24 cellular contexts compared by ENCODE assay signal in genomic region chr7:37128644-37129043, GRCh38.
DNase-seq lines count a peak whose midpoint lies in the region; ATAC-seq, FAIRE-seq and TF ChIP-seq lines count a peak whose summit lies in the region.
"Had no signal": no experiment of that assay in that cellular context is flagged by ENCODE, and none has a peak within 500 bp of the region (broad histone marks: within the 10 kb centered on the region; RNA-seq: fewer than 3 reads in every experiment).

No MANE protein-coding gene starts in this region.

- no peak overlapping the region for H3K27ac ChIP-seq in SK-N-SH (ENCODE audit: low read depth in 2 of 2, low read length in 1 of 2)
- H3K27ac ChIP-seq in endothelial cell of umbilical vein (ENCODE audit: insufficient read depth, low read depth, low read length), result no peak overlapping the region
- H3K27ac ChIP-seq in foreskin keratinocyte, result no peak overlapping the region
- H3K27ac ChIP-seq: BLaER1, left lung, neural progenitor cell, RWPE1, uterus had no signal

- ATAC-seq in SK-N-SH treated with all-trans-retinoic acid at 6 μM for 48 hours (no peak), GM18867 (IDR thresholded peaks at IDR 0.05; ENCODE audit: unreplicated experiment) (no peak), GM21528 (IDR thresholded peaks at IDR 0.05; ENCODE audit: low FRiP score, unreplicated experiment) (no peak), foreskin keratinocyte (no peak)
- ATAC-seq: activated CD4-positive, CD25-positive, alpha-beta regulatory T cell treated with anti-CD3 and anti-CD28 coated beads, Interleukin-2, amount 50 U/mL, for 24 hours; activated CD8-positive, alpha-beta T cell treated with anti-CD3 and anti-CD28 coated beads for 36 hours; esophagus mucosa; left lung had no signal

- no peak for TF ChIP-seq EP300 in SK-N-SH (IDR thresholded peaks at IDR 0.05; ENCODE audit: borderline replicate concordance in 1 of 2, low read depth in 1 of 2, low read length in 1 of 2)

- no peak overlapping the region for H3K4me3 ChIP-seq in SK-N-SH (ENCODE audit: low read depth in 2 of 2, low read length in 1 of 2)
- H3K4me3 ChIP-seq in endothelial cell of umbilical vein (replicated peaks in 1 of 3; ENCODE audit: insufficient read depth in 1 of 3, low read depth in 1 of 3, low read length in 3 of 3), result no peak overlapping the region
- H3K4me3 ChIP-seq: BLaER1, left lung, neural progenitor cell, uterus had no signal

- no peak for TF ChIP-seq CTCF in SK-N-SH (IDR thresholded peaks at IDR 0.05)
- no peak for TF ChIP-seq CTCF in endothelial cell of umbilical vein (IDR thresholded peaks at IDR 0.05; ENCODE audit: extremely low read depth in 1 of 2, insufficient read depth in 1 of 2, low read depth in 1 of 2, low read length in 2 of 2)
- no peak for TF ChIP-seq CTCF in foreskin keratinocyte (conservative IDR thresholded peaks at IDR 0.05)

- BruUV-seq in endothelial cell of umbilical vein (replicated peaks; lab: Mats Ljungman, UMichigan), result no TSS peak

- H3K27me3 ChIP-seq in SK-N-SH (ENCODE audit: insufficient read depth), result no peaks in the 10 kb centered on the region
- no peaks in the 10 kb centered on the region for H3K27me3 ChIP-seq in endothelial cell of umbilical vein (ENCODE audit: control insufficient read depth in 2 of 2, insufficient read depth in 2 of 2, low read length in 2 of 2)
- no peaks in the 10 kb centered on the region for H3K27me3 ChIP-seq in foreskin keratinocyte
- H3K27me3 ChIP-seq: BLaER1, left lung, neural progenitor cell, uterus had no signal

- no peak for FAIRE-seq in endothelial cell of umbilical vein (lab: Jason Lieb, UNC)
- FAIRE-seq: D721Med had no signal

- no peaks in the 10 kb centered on the region for H3K79me2 ChIP-seq in SK-N-SH (ENCODE audit: insufficient read depth)
- H3K79me2 ChIP-seq in endothelial cell of umbilical vein (ENCODE audit: control insufficient read depth, insufficient read depth, low read length), result no peaks in the 10 kb centered on the region

- DNase-seq in SK-N-SH, result no peak
- DNase-seq in NCI-H69 (lab: John Stamatoyannopoulos, UW), result peak; percentile 66
- peak; percentile 10 for DNase-seq in endothelial cell of umbilical vein (ENCODE audit: low read depth, low spot score)
- peak; percentile 40 for DNase-seq in renal cortical epithelial cell (ENCODE audit: low read depth)
- no peak for DNase-seq in foreskin keratinocyte
- DNase-seq: activated CD8-positive, alpha-beta T cell treated with anti-CD3 and anti-CD28 coated beads for 36 hours; activated naive CD4-positive, alpha-beta T cell treated with Interleukin-2 at 50 U/mL for 16 hours; effector CD8-positive, alpha-beta T cell; left lung; NCI-H1930; NCI-H510A treated with DMSO at 0.1 percent for 48 hours; retina; stimulated activated CD8-positive, alpha-beta memory T cell treated with anti-CD3 and anti-CD28 coated beads, Interleukin-4, amount 100 ng/mL, for 48 hours; T1000; uterus had no signal

- dilution Hi-C loops in endothelial cell of umbilical vein (cut with MboI; ENCODE audit: extremely low pct_ligation_motif_present, low sequenced_read_pairs), result no loop called here

- no peaks in the 10 kb centered on the region for H3K36me3 ChIP-seq in SK-N-SH (replicated peaks in 1 of 2; ENCODE audit: control insufficient read depth in 1 of 2, insufficient read depth in 2 of 2, low read length in 1 of 2)
- H3K36me3 ChIP-seq in endothelial cell of umbilical vein (ENCODE audit: control insufficient read depth in 2 of 2, extremely low read depth in 1 of 2, insufficient read depth in 2 of 2, low read length in 2 of 2), result peaks cover 0 to 6% of the 10 kb centered on the region in 2 experiments
- H3K36me3 ChIP-seq: neural progenitor cell, uterus had no signal

- no peak for TF ChIP-seq POLR2A in endothelial cell of umbilical vein (IDR thresholded peaks at IDR 0.05; ENCODE audit: low read depth, low read length)

- intact Hi-C loops in endothelial cell of umbilical vein (cut with micrococcal nuclease), result no loop called here

- no peaks in the 10 kb centered on the region for H4K20me1 ChIP-seq in SK-N-SH (ENCODE audit: insufficient read depth)
- no peaks in the 10 kb centered on the region for H4K20me1 ChIP-seq in endothelial cell of umbilical vein (replicated peaks; ENCODE audit: control insufficient read depth, extremely low read depth, insufficient read depth, low read length)
- H4K20me1 ChIP-seq: BLaER1 had no signal

- H3K9me1 ChIP-seq in endothelial cell of umbilical vein (replicated peaks; ENCODE audit: control insufficient read depth, extremely low read depth, insufficient read depth, low read length), result no peaks in the 10 kb centered on the region

- CTCF ChIA-PET in SK-N-SH (lab: Yijun Ruan, JAX), result no interaction called here
- CTCF ChIA-PET in endothelial cell of umbilical vein (lab: Charles Lee), result no interaction called here

- no peaks in the 10 kb centered on the region; a peak in 1 of 4 replicates for H3K4me1 ChIP-seq in SK-N-SH (ENCODE audit: control insufficient read depth in 1 of 2, insufficient read depth in 2 of 2, low read depth in 1 of 2, low read length in 1 of 2)
- no peaks in the 10 kb centered on the region for H3K4me1 ChIP-seq in endothelial cell of umbilical vein (ENCODE audit: control insufficient read depth, extremely low read depth, insufficient read depth, low read length)
- H3K4me1 ChIP-seq in foreskin keratinocyte, result no peaks in the 10 kb centered on the region
- H3K4me1 ChIP-seq: neural progenitor cell, uterus had no signal

- H3F3A ChIP-seq in SK-N-SH (replicated peaks; ENCODE audit: insufficient read depth), result no peaks in the 10 kb centered on the region

- no peaks in the 10 kb centered on the region for H3K9me2 ChIP-seq in SK-N-SH

- TF ChIP-seq RAD21 in SK-N-SH (IDR thresholded peaks at IDR 0.05; ENCODE audit: low read length), result no peak

- WGBS in SK-N-SH (ENCODE audit: low lambda C conversion rate), result 10% methylated on average over 2 of the region's 2 CpGs

- H2AFZ ChIP-seq in SK-N-SH (ENCODE audit: low read depth) (no peak overlapping the region), endothelial cell of umbilical vein (ENCODE audit: low read depth, low read length) (no peak overlapping the region)
- H2AFZ ChIP-seq: neural progenitor cell had no signal

- H3K9me3 ChIP-seq in SK-N-SH (no peaks in the 10 kb centered on the region), endothelial cell of umbilical vein (replicated peaks; ENCODE audit: control insufficient read depth, insufficient read depth, low read length) (no peaks in the 10 kb centered on the region)
- H3K9me3 ChIP-seq: uterus had no signal

- H3K9ac ChIP-seq in SK-N-SH (no peak overlapping the region), endothelial cell of umbilical vein (replicated peaks; ENCODE audit: extremely low read depth, insufficient read depth, low read length) (no peak overlapping the region)
- H3K9ac ChIP-seq: BLaER1, neural progenitor cell had no signal

- H3K4me2 ChIP-seq in SK-N-SH (no peak overlapping the region), endothelial cell of umbilical vein (ENCODE audit: insufficient read depth, low read length) (no peak overlapping the region)
- H3K4me2 ChIP-seq: BLaER1, neural progenitor cell had no signal

- POLR2A ChIA-PET in SK-N-SH (lab: Yijun Ruan, JAX) (no interaction called here), endothelial cell of umbilical vein (lab: Charles Lee) (no interaction called here)

TF ChIP-seq in SK-N-SH treated with all-trans-retinoic acid at 6 μM for 48 hours, 23 proteins besides CTCF, POLR2A, EP300 and RAD21:
- TF ChIP-seq ISL1 (CRISPR knock-in tag; IDR thresholded peaks at IDR 0.05) (peak; percentile 69), ZNF70 (CRISPR knock-in tag; IDR thresholded peaks at IDR 0.05) (no peak)

TF ChIP-seq in SK-N-SH, 30 proteins besides CTCF, POLR2A, EP300 and RAD21 (continues in another document):
- TF ChIP-seq ZBTB33 (IDR thresholded peaks at IDR 0.05; ENCODE audit: borderline replicate concordance, low read depth) (no peak), NRF1 (IDR thresholded peaks at IDR 0.05; ENCODE audit: low read depth, low read length) (no peak), RFX5 (IDR thresholded peaks at IDR 0.05; ENCODE audit: low read length) (no peak)

TF ChIP-seq in endothelial cell of umbilical vein, 7 proteins besides CTCF, POLR2A, EP300 and RAD21:
- no peak for TF ChIP-seq EZH2 (IDR thresholded peaks at IDR 0.05; ENCODE audit: borderline replicate concordance, low read depth, low read length, severe bottlenecking)
- TF ChIP-seq MYC (IDR thresholded peaks at IDR 0.05; ENCODE audit: low read depth, low read length), result no peak
- no peak for TF ChIP-seq FOS (IDR thresholded peaks at IDR 0.05; ENCODE audit: borderline replicate concordance, insufficient read depth, low read length)
- TF ChIP-seq JUN (IDR thresholded peaks at IDR 0.05; ENCODE audit: borderline replicate concordance, insufficient read depth, insufficient read length, low read depth), result no peak
- TF ChIP-seq, protein P1, sequence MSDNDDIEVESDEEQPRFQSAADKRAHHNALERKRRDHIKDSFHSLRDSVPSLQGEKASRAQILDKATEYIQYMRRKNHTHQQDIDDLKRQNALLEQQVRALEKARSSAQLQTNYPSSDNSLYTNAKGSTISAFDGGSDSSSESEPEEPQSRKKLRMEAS (IDR thresholded peaks at IDR 0.05; ENCODE audit: insufficient read depth, insufficient read length), result no peak
- no peak for TF ChIP-seq GATA2 (IDR thresholded peaks at IDR 0.05; ENCODE audit: insufficient read depth, insufficient read length, low read depth, low read length)
- TF ChIP-seq POLR2AphosphoS5 (IDR thresholded peaks at IDR 0.05; ENCODE audit: insufficient read depth, low read depth, low read length), result no peak

Comparison
In these comparisons a context has a peak if more than half of its experiments do, and no peak if none do; other contexts are left out.
1. DNase-seq: peak in NCI-H69 (single experiment), endothelial cell of umbilical vein (single experiment) and renal cortical epithelial cell (single experiment); none in SK-N-SH (single experiment) and foreskin keratinocyte (0 of 2).